Comparison of ENCODE assay signal across 11 cellular contexts in genomic region chr9:92759990-92760893, GRCh38. TPM values are rescaled to one million over a fixed set of nuclear protein-coding genes. Genes with fewer than 3 reads are reported as not detected.
DNase-seq lines count a peak whose midpoint lies in the region; ATAC-seq, FAIRE-seq and TF ChIP-seq lines count a peak whose summit lies in the region.
"Had no signal": no experiment of that assay in that cellular context is flagged by ENCODE, and none has a peak within 500 bp of the region (broad histone marks: within the 10 kb centered on the region; RNA-seq: fewer than 3 reads in every experiment).

No MANE protein-coding gene starts in this region.

- H3K27me3 ChIP-seq in keratinocyte (ENCODE audit: control insufficient read depth, extremely low read depth, insufficient read depth, low read length) = no peaks in the 10 kb centered on the region
- no peaks in the 10 kb centered on the region for H3K27me3 ChIP-seq in skeletal muscle tissue (ENCODE audit: control insufficient read depth in 3 of 3, insufficient read depth in 3 of 3, low read length in 3 of 3)
- no peaks in the 10 kb centered on the region for H3K27me3 ChIP-seq in PC-9 (ENCODE audit: insufficient read depth, low read depth)
- no peaks in the 10 kb centered on the region for H3K27me3 ChIP-seq in endodermal cell (ENCODE audit: control insufficient read depth, insufficient read depth, low read length, poor library complexity, severe bottlenecking)

- H3K4me1 ChIP-seq in keratinocyte (ENCODE audit: control insufficient read depth, extremely low read depth, insufficient read depth, low read length) (peaks cover 40% of the 10 kb centered on the region), skeletal muscle tissue (ENCODE audit: control insufficient read depth in 3 of 3, insufficient read depth in 3 of 3, low read length in 3 of 3) (peaks cover 46 to 62% (median 55%) of the 10 kb centered on the region in 3 donors), PC-9 (replicated peaks; ENCODE audit: insufficient read depth) (peaks cover 8% of the 10 kb centered on the region; the same call in 1 of the 2 replicates), endodermal cell (ENCODE audit: control insufficient read depth, insufficient read depth, low read length) (peaks cover 4% of the 10 kb centered on the region)

- DNase-seq in DMS 273 treated with DMSO at 0.1 percent for 48 hours (lab: John Stamatoyannopoulos, UW) (peak; percentile 71), astrocyte of the hippocampus (ENCODE audit: low read depth, low spot score) (peak; percentile 42), keratinocyte (ENCODE audit: low read depth, low spot score) (no peak), GF-D8 (lab: John Stamatoyannopoulos, UW) (no peak), PC-9 (no peak), endodermal cell (no peak)
- DNase-seq: DMS79 treated with DMSO at 0.1 percent for 48 hours, mucosa of descending colon had no signal

- no TSS peak for BruUV-seq in PC-9 (replicated peaks; lab: Mats Ljungman, UMichigan)

- no peaks in the 10 kb centered on the region for H3K9me2 ChIP-seq in PC-9 (ENCODE audit: insufficient read depth)

- H3K9me1 ChIP-seq in keratinocyte (ENCODE audit: control insufficient read depth, extremely low read depth, insufficient read depth, low read length) = peaks cover 13% of the 10 kb centered on the region

- H3K27me3 Mint-ChIP-seq in endodermal cell (ENCODE audit: insufficient read depth) = no peaks in the 10 kb centered on the region
- H3K27me3 Mint-ChIP-seq: activated naive CD8-positive, alpha-beta T cell had no signal

- POLR2A ChIA-PET in PC-9 (lab: Charles Lee; ENCODE audit: unreplicated experiment) = no interaction called here

- dilution Hi-C loops in keratinocyte (cut with MboI; ENCODE audit: extremely low pct_ligation_motif_present, low sequenced_read_pairs) = no loop called here

- peaks cover 8% of the 10 kb centered on the region for H3K36me3 Mint-ChIP-seq in endodermal cell (ENCODE audit: low read depth)

- no peaks in the 10 kb centered on the region for H3F3A ChIP-seq in PC-9 (ENCODE audit: insufficient read depth, low read depth)

- no peak overlapping the region for H2AFZ ChIP-seq in keratinocyte (ENCODE audit: control insufficient read depth, low read length)
- no peak overlapping the region for H2AFZ ChIP-seq in PC-9

- peaks cover 87% of the 10 kb centered on the region for H3K79me2 ChIP-seq in keratinocyte (ENCODE audit: control insufficient read depth, insufficient read depth, low read length)
- peaks cover 81% of the 10 kb centered on the region for H3K79me2 ChIP-seq in PC-9 (ENCODE audit: low read depth)

- ATAC-seq in GM21526 (IDR thresholded peaks at IDR 0.05; ENCODE audit: low FRiP score, unreplicated experiment) = no peak
- ATAC-seq: mucosa of descending colon had no signal

- no peak for TF ChIP-seq CTCF in keratinocyte (optimal IDR thresholded peaks at IDR 0.05 in 1 of 3, IDR thresholded peaks at IDR 0.05 in 1 of 3, conservative IDR thresholded peaks at IDR 0.05 in 1 of 3; ENCODE audit: extremely low read depth in 1 of 3, insufficient read depth in 2 of 3, low read length in 3 of 3)
- no peak for TF ChIP-seq CTCF in PC-9 (conservative IDR thresholded peaks at IDR 0.05)
- TF ChIP-seq CTCF in endodermal cell (conservative IDR thresholded peaks at IDR 0.05) = no peak

- CTCF ChIA-PET in PC-9 (lab: Charles Lee) = no interaction called here

- H3K4me1 Mint-ChIP-seq in endodermal cell = peaks cover 18% of the 10 kb centered on the region

- 86% methylated on average over 12 of the region's 12 CpGs for WGBS in endodermal cell (ENCODE audit: insufficient coverage in 1 of 2, insufficient read length in 1 of 2), 2 experiments

- peaks cover 8% of the 10 kb centered on the region for H3K9me3 Mint-ChIP-seq in endodermal cell

- FAIRE-seq in keratinocyte (lab: Jason Lieb, UNC) = no peak

- H3K36me3 ChIP-seq in keratinocyte (ENCODE audit: control insufficient read depth in 2 of 2, extremely low read depth in 1 of 2, insufficient read depth in 2 of 2, low read length in 2 of 2) = peaks cover 0 to 2% of the 10 kb centered on the region in 2 experiments
- no peaks in the 10 kb centered on the region for H3K36me3 ChIP-seq in skeletal muscle tissue (ENCODE audit: control insufficient read depth in 3 of 3, insufficient read depth in 3 of 3, low read length in 3 of 3)
- H3K36me3 ChIP-seq in PC-9 (ENCODE audit: low read depth) = no peaks in the 10 kb centered on the region; the same call in 1 of the 2 replicates
- no peaks in the 10 kb centered on the region for H3K36me3 ChIP-seq in endodermal cell (ENCODE audit: control insufficient read depth, insufficient read depth, low read length)

- H3K27ac Mint-ChIP-seq in endodermal cell = no peak overlapping the region

- no peak overlapping the region for H3K27ac ChIP-seq in keratinocyte (ENCODE audit: control insufficient read depth, insufficient read depth, low read length)
- peak overlapping the region; percentile 4 for H3K27ac ChIP-seq in skeletal muscle tissue (ENCODE audit: low read depth, low read length)
- H3K27ac ChIP-seq in PC-9 = no peak overlapping the region
- H3K27ac ChIP-seq in endodermal cell (ENCODE audit: low read depth, low read length) = no peak overlapping the region

- H3K4me3 Mint-ChIP-seq in endodermal cell = no peak overlapping the region
- H3K4me3 Mint-ChIP-seq: activated naive CD8-positive, alpha-beta T cell had no signal

- H4K20me1 ChIP-seq in keratinocyte (ENCODE audit: control insufficient read depth, extremely low read depth, insufficient read depth, low read length) (peaks cover 42% of the 10 kb centered on the region), PC-9 (ENCODE audit: insufficient read depth) (peaks cover 18% of the 10 kb centered on the region)

- H3K9me3 ChIP-seq in keratinocyte (ENCODE audit: control insufficient read depth, low read depth, low read length) (peaks cover 2% of the 10 kb centered on the region), skeletal muscle tissue (ENCODE audit: control insufficient read depth in 3 of 3, low read length in 3 of 3) (no peaks in the 10 kb centered on the region), PC-9 (ENCODE audit: insufficient read depth, low read depth) (no peaks in the 10 kb centered on the region), endodermal cell (ENCODE audit: control insufficient read depth, low read length) (peaks cover 6% of the 10 kb centered on the region)

- intact Hi-C loops in PC-9 (cut with micrococcal nuclease; ENCODE audit: unreplicated experiment) = loop anchor here (10.0 kb wide), 2 partner anchors 335 to 435 kb away; partner anchors contain the start of genes CARD19, CENPP and NOL8

- H3K4me3 ChIP-seq in keratinocyte (ENCODE audit: control insufficient read depth in 2 of 3, extremely low read depth in 1 of 3, insufficient read depth in 2 of 3, low read depth in 1 of 3, low read length in 3 of 3) = no peak overlapping the region
- H3K4me3 ChIP-seq in skeletal muscle tissue (ENCODE audit: low read length in 3 of 3) = no peak overlapping the region
- H3K4me3 ChIP-seq in PC-9 = no peak overlapping the region
- H3K4me3 ChIP-seq in endodermal cell (ENCODE audit: low read length) = no peak overlapping the region
- H3K4me3 ChIP-seq: mucosa of descending colon had no signal

- H3K4me2 ChIP-seq in keratinocyte (ENCODE audit: control insufficient read depth, extremely low read depth, insufficient read depth, low read depth, low read length) (peak overlapping the region; percentile 93), PC-9 (no peak overlapping the region)

- H3K9ac ChIP-seq in keratinocyte (ENCODE audit: control insufficient read depth, extremely low read depth, insufficient read depth, low read length) (no peak overlapping the region), skeletal muscle tissue (ENCODE audit: low read depth in 1 of 3, low read length in 3 of 3) (peak overlapping the region in 2 of 3 donors; percentile 10 to 50), endodermal cell (ENCODE audit: extremely low read depth, low read length, poor library complexity, severe bottlenecking) (no peak overlapping the region)

RNA-seq across cellular contexts. Expression of gene BICD2, which starts 4.4 kb away (rescaled TPM):
- polyA plus RNA-seq in keratinocyte = 26.9 to 47.3 TPM (median 41.9 TPM) in 3 replicates
- polyA plus RNA-seq in keratinocyte (2011; ENCODE audit: low read depth) = 97.4 TPM
- polyA plus RNA-seq in keratinocyte (2011; cell fraction: cytosol; rRNA removed) = 42.9 and 60.3 TPM in 2 replicates
- 76.7 and 81.0 TPM in 2 replicates for polyA plus RNA-seq in keratinocyte (2011; cell fraction: nucleus; rRNA removed)
- 63.7 and 91.3 TPM in 2 replicates for polyA plus RNA-seq in keratinocyte (2012; ENCODE audit: low replicate concordance)
- polyA minus RNA-seq in keratinocyte = 38.6 to 50.1 TPM (median 44.3 TPM) in 3 replicates
- 57.0 TPM for polyA minus RNA-seq in keratinocyte (2011; cell fraction: cytosol; rRNA and poly(A)+ RNA removed)
- polyA minus RNA-seq in keratinocyte (2011; cell fraction: nucleus; rRNA and poly(A)+ RNA removed) = 45.6 and 62.4 TPM in 2 replicates
- total RNA-seq in skeletal muscle tissue = 29.2 TPM
- total RNA-seq in PC-9 (2021) = 40.0 and 40.6 TPM in 2 replicates
- total RNA-seq in endodermal cell = 10 to 100 TPM; 20.7 to 20.9 TPM
- polyA plus RNA-seq in endodermal cell (2013, experiment 1 of 2) = 25.4 TPM
- 24.1 TPM for polyA plus RNA-seq in endodermal cell (2013, experiment 2 of 2)

Comparison
In these comparisons a context has a peak if more than half of its experiments do, and no peak if none do; other contexts are left out.
1. DNase-seq: peak in DMS 273 treated with DMSO at 0.1 percent for 48 hours (single experiment) and astrocyte of the hippocampus (single experiment); none in keratinocyte (single experiment), GF-D8 (single experiment), PC-9 (0 of 2) and endodermal cell (single experiment).
2. H3K9ac ChIP-seq: peak in skeletal muscle tissue (2 of 3); none in keratinocyte (single experiment) and endodermal cell (single experiment).